In the genomic region with DNA sequence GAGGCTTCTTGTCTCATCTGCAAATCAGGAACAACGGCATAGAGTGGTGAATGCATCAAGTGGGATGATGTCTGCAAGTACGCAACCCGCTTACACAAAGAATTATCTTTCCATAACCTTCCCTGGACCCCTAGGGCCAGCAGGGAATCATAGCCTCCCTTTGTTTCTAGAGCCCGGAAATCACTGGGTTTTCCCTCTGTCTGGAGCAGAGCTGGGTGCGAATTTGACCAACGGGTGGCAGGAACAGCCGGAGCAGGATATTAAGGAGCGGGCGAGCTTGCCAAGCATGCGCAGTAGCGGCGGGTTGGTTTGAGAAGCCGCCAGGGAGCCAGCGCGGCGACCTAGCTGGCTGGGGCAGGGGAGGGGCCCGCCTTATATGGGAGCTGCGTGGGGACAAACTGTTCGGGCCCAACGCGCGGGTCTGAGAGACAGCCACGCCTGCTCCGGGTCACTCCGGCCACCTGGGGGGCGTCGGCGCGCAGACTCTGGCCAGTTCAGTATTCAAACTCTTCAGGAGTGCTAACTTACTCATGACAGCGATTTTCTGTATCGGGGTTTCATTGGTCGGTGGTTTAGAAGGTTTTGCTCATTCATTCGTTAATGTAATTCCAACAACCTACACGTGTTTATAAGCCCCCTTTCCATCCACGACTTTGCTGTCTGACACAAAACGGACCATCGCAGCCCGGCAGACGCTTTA, we compare ENCODE assay signal across 8 cellular contexts. TPM values are rescaled to one million over a fixed set of nuclear protein-coding genes. Genes with fewer than 3 reads are reported as not detected.
DNase-seq lines count a peak whose midpoint lies in the region; ATAC-seq and TF ChIP-seq lines count a peak whose summit lies in the region.

No MANE protein-coding gene starts in this region.

- TF ChIP-seq EP300 in tibial nerve (IDR thresholded peaks at IDR 0.05) = peak; percentile 26 to 60

- TF ChIP-seq CTCF in adrenal gland (IDR thresholded peaks at IDR 0.05) (no peak), left ventricle myocardium inferior (IDR thresholded peaks at IDR 0.05; ENCODE audit: borderline replicate concordance) (no peak), tibial nerve (IDR thresholded peaks at IDR 0.05) (no peak)

- no peaks in the 10 kb centered on the region for H3K36me3 ChIP-seq in adrenal gland (replicated peaks in 1 of 2)
- no peaks in the 10 kb centered on the region for H3K36me3 ChIP-seq in left ventricle myocardium inferior
- H3K36me3 ChIP-seq in tibial nerve = no peaks in the 10 kb centered on the region

- H3K27ac ChIP-seq in adrenal gland (peak overlapping the region in 4 of 5 donors; percentile 50 to 86 (median 79)), left ventricle myocardium inferior (replicated peaks) (peak overlapping the region; percentile 85), tibial nerve (peak overlapping the region; percentile 30 to 92 (median 80))

- ATAC-seq in GM21717 (IDR thresholded peaks at IDR 0.05; ENCODE audit: unreplicated experiment) = peak; percentile 67

- H3K4me3 ChIP-seq in adrenal gland (peak overlapping the region in 2 of 4 donors; percentile 56 to 79), left ventricle myocardium inferior (peak overlapping the region; percentile 98), tibial nerve (peak overlapping the region; percentile 32 to 65 (median 56))

- H3K4me1 ChIP-seq in adrenal gland (replicated peaks in 1 of 2) (peaks cover 0 to 42% of the 10 kb centered on the region in 2 donors), left ventricle myocardium inferior (peaks cover 51% of the 10 kb centered on the region), tibial nerve (peaks cover 0 to 47% (median 20%) of the 10 kb centered on the region in 4 donors)

- 6 to 12% (median 9%) methylated on average over 18 to 39 of the region's 39 CpGs for WGBS in adrenal gland, 4 donors
- 3 to 8% methylated on average over 29 to 39 of the region's 39 CpGs for WGBS in tibial nerve, 2 donors

- H3K27me3 ChIP-seq in adrenal gland (no peaks in the 10 kb centered on the region), left ventricle myocardium inferior (ENCODE audit: low read depth) (no peaks in the 10 kb centered on the region), tibial nerve (no peaks in the 10 kb centered on the region)

- intact Hi-C loops in adrenal gland (cut with DNase I) = no loop called here
- intact Hi-C loops in left ventricle myocardium inferior (cut with micrococcal nuclease) = no loop called here
- intact Hi-C loops in posterior cingulate gyrus (cut with DNase I) = no loop called here

- TF ChIP-seq POLR2A in adrenal gland (IDR thresholded peaks at IDR 0.05) = no peak
- TF ChIP-seq POLR2A in tibial nerve (IDR thresholded peaks at IDR 0.05) = peak in 1 of 2 donors; percentile 65

- DNase-seq in DMS53 treated with DMSO at 0.1 percent for 48 hours (lab: John Stamatoyannopoulos, UW; ENCODE audit: unreplicated experiment) (peak; percentile 97), LHCN-M2 (ENCODE audit: low read depth) (peak; percentile 73), SW480 (ENCODE audit: low spot score) (peak; percentile 88), adrenal gland (peak; percentile 85 to 93 (median 91)), left ventricle myocardium inferior (peak; percentile 94), posterior cingulate gyrus (peak; percentile 54 to 97 (median 84)), tibial nerve (ENCODE audit: low spot score in 2 of 2) (peak; percentile 70 to 75)

- H3K9me3 ChIP-seq in adrenal gland (replicated peaks in 1 of 3) (no peaks in the 10 kb centered on the region), left ventricle myocardium inferior (replicated peaks) (no peaks in the 10 kb centered on the region), tibial nerve (no peaks in the 10 kb centered on the region)

RNA-seq across cellular contexts. Expression of gene KIF16B, which starts 1.6 kb away (rescaled TPM):
- total RNA-seq in LHCN-M2 (2014; rRNA removed) (7.3 and 8.6 TPM in 2 replicates), adrenal gland (100 to 1,000 TPM in 1 of 8 donors, 10 to 100 TPM in 7; 22.3 to 104 (median 37.5) TPM), left ventricle myocardium inferior (16.4 TPM), tibial nerve (10 to 100 TPM; 19.9 to 40.2 (median 20.5) TPM)
- 3.4 TPM for polyA plus RNA-seq in LHCN-M2 (2012)
- polyA plus RNA-seq in adrenal gland = 100 to 1,000 TPM in 1 of 3 donors, 10 to 100 TPM in 1, 1 to 10 TPM in 1; 8.6 to 113 (median 22.8) TPM
